Comparison of ENCODE assay signal across 26 cellular contexts in genomic region chr16:549544-550263, GRCh38. TPM values are rescaled to one million over a fixed set of nuclear protein-coding genes. Genes with fewer than 3 reads are reported as not detected.
DNase-seq lines count a peak whose midpoint lies in the region; FAIRE-seq and TF ChIP-seq lines count a peak whose summit lies in the region.
"Had no signal": no experiment of that assay in that cellular context is flagged by ENCODE, and none has a peak within 500 bp of the region (broad histone marks: within the 10 kb centered on the region; RNA-seq: fewer than 3 reads in every experiment).

No MANE protein-coding gene starts in this region.

- no peak overlapping the region for H2BK15ac ChIP-seq in mesendoderm (replicated peaks; ENCODE audit: low read depth)

- no peak overlapping the region for H3K18ac ChIP-seq in mesendoderm (ENCODE audit: low read length)

- H3K9me2 ChIP-seq in DOHH2 (replicated peaks; ENCODE audit: control insufficient read depth, low read length): no peaks in the 10 kb centered on the region

- no peaks in the 10 kb centered on the region for H3F3A ChIP-seq in DOHH2 (ENCODE audit: control insufficient read depth, insufficient read depth)

- H4K20me1 ChIP-seq in DOHH2 (ENCODE audit: control insufficient read depth, insufficient read depth, low read depth, low read length): no peaks in the 10 kb centered on the region; the same call in 1 of the 2 replicates

- TF ChIP-seq CTCF in DOHH2 (IDR thresholded peaks at IDR 0.05; ENCODE audit: low read depth, low read length, poor library complexity, severe bottlenecking) (peak; percentile 18), HFFc6 (IDR thresholded peaks at IDR 0.05) (peak; percentile 38; the same call in 1 of the 2 replicates), chondrocyte (IDR thresholded peaks at IDR 0.05) (peak; percentile 44)

- H3K27ac ChIP-seq in DOHH2 (ENCODE audit: low read depth, low read length) (no peak overlapping the region), mesendoderm (ENCODE audit: low read depth, low read length) (no peak overlapping the region)
- H3K27ac ChIP-seq: heart left ventricle, neutrophil, RWPE1 had no signal

- no peak for TF ChIP-seq POLR2A in GM12892 (IDR thresholded peaks at IDR 0.05; ENCODE audit: low read depth, low read length)

- H3K9me3 Mint-ChIP-seq in HFFc6 (no peaks in the 10 kb centered on the region), chondrocyte (ENCODE audit: low read depth) (no peaks in the 10 kb centered on the region)
- H3K9me3 Mint-ChIP-seq: activated naive CD4-positive, alpha-beta T cell treated with anti-CD3 and anti-CD28 coated beads, Interleukin-2, amount 10 ng/mL, durations not matched to agents 7 days and 5 days; activated T-cell treated with anti-CD3 and anti-CD28 coated beads, Interleukin-2, amount 50 U/mL, for 72 hours; type B pancreatic cell had no signal

- H3K4me2 ChIP-seq in DOHH2 (ENCODE audit: low read length) (no peak overlapping the region), mesendoderm (ENCODE audit: low read length) (no peak overlapping the region)

- no peak overlapping the region for H3K56ac ChIP-seq in mesendoderm (ENCODE audit: low read length)

- H3K4me3 ChIP-seq in DOHH2 (ENCODE audit: low read length) (no peak overlapping the region), mesendoderm (ENCODE audit: low read length) (no peak overlapping the region)
- H3K4me3 ChIP-seq: heart left ventricle had no signal

- H3K79me2 ChIP-seq in DOHH2 (ENCODE audit: control insufficient read depth, low read length): peaks cover 20% of the 10 kb centered on the region
- H3K79me2 ChIP-seq in mesendoderm (ENCODE audit: control insufficient read depth, insufficient read depth, low read length): no peaks in the 10 kb centered on the region

- H4K8ac ChIP-seq in mesendoderm (ENCODE audit: low read depth, low read length): no peak overlapping the region

- no peak overlapping the region for H4K5ac ChIP-seq in mesendoderm (ENCODE audit: low read length)

- no peak for FAIRE-seq in GM12892 (lab: Jason Lieb, UNC)
- FAIRE-seq: HTR-8/SVneo had no signal

- no peak overlapping the region for H3K23ac ChIP-seq in mesendoderm (ENCODE audit: low read length)

- peaks cover 25% of the 10 kb centered on the region; the same call in 1 of the 2 replicates for H3K36me3 ChIP-seq in DOHH2 (ENCODE audit: control insufficient read depth, low read length)
- no peaks in the 10 kb centered on the region for H3K36me3 ChIP-seq in mesendoderm (ENCODE audit: control insufficient read depth, insufficient read depth, low read length)

- H3K4me3 Mint-ChIP-seq in HFFc6 (no peak overlapping the region), chondrocyte (ENCODE audit: unreplicated experiment) (no peak overlapping the region)
- H3K4me3 Mint-ChIP-seq: activated naive CD4-positive, alpha-beta T cell treated with anti-CD3 and anti-CD28 coated beads, Interleukin-2, amount 10 ng/mL, durations not matched to agents 7 days and 5 days; activated T-cell treated with anti-CD3 and anti-CD28 coated beads, Interleukin-2, amount 50 U/mL, for 72 hours; type B pancreatic cell had no signal

- H2BK120ac ChIP-seq in mesendoderm (ENCODE audit: low read depth, low read length): no peak overlapping the region

- no peak for DNase-seq in HFFc6
- DNase-seq in chondrocyte (ENCODE audit: low spot score): no peak
- DNase-seq in mesendoderm: peak; percentile 49
- DNase-seq in cortex of kidney (lab: John Stamatoyannopoulos, UW): no peak
- no peak for DNase-seq in kidney glomerular epithelial cell (lab: John Stamatoyannopoulos, UW)
- no peak for DNase-seq in GM12892 (ENCODE audit: insufficient read length)
- no peak for DNase-seq in stimulated activated CD4-positive, alpha-beta T cell treated with anti-CD3 and anti-CD28 coated beads, Interleukin-4, amount 100 ng/mL, for 24 hours
- DNase-seq: activated CD4-positive, alpha-beta T cell treated with anti-CD3 and anti-CD28 coated beads for 1 hour; activated naive CD4-positive, alpha-beta T cell treated with anti-CD3 and anti-CD28 coated beads, Interleukin-2, amount 10 ng/mL, durations not matched to agents 7 days and 5 days; activated T-cell treated with anti-CD3 and anti-CD28 coated beads, Interleukin-2, amount 50 U/mL, for 72 hours; cerebellar nuclear complex; DMS79 treated with DMSO at 0.1 percent for 48 hours; effector memory CD4-positive, alpha-beta T cell; heart left ventricle; left ventricle myocardium superior; NCI-H1092 treated with DMSO at 0.1 percent for 48 hours; NCI-H2029 treated with DMSO at 0.1 percent for 48 hours; NCI-H446 treated with DMSO at 0.1 percent for 48 hours; stimulated activated CD4-positive, alpha-beta T cell treated with anti-CD3 and anti-CD28 coated beads, Interleukin-4, amount 100 ng/mL, for 4 hours had no signal

- no CpG with 5 or more reads among the region's 54 CpGs for WGBS in mesendoderm (ENCODE audit: extremely low coverage, insufficient coverage, low lambda C conversion rate)

- H3K27ac Mint-ChIP-seq in HFFc6 (no peak overlapping the region), chondrocyte (ENCODE audit: unreplicated experiment) (no peak overlapping the region)
- H3K27ac Mint-ChIP-seq: activated naive CD4-positive, alpha-beta T cell treated with anti-CD3 and anti-CD28 coated beads, Interleukin-2, amount 10 ng/mL, durations not matched to agents 7 days and 5 days; activated T-cell treated with anti-CD3 and anti-CD28 coated beads, Interleukin-2, amount 50 U/mL, for 72 hours; type B pancreatic cell had no signal

- no peak overlapping the region for H2AK5ac ChIP-seq in mesendoderm (ENCODE audit: low read length)

- H3K27me3 ChIP-seq in DOHH2 (ENCODE audit: control insufficient read depth, low read length) (no peaks in the 10 kb centered on the region), mesendoderm (ENCODE audit: insufficient read depth, low read length, poor library complexity) (no peaks in the 10 kb centered on the region)
- H3K27me3 ChIP-seq: heart left ventricle, neutrophil had no signal

- H3K4me1 ChIP-seq in DOHH2 (ENCODE audit: control insufficient read depth, low read length) (no peaks in the 10 kb centered on the region), mesendoderm (ENCODE audit: control insufficient read depth, low read depth, low read length) (no peaks in the 10 kb centered on the region)
- H3K4me1 ChIP-seq: heart left ventricle had no signal

- H3K36me3 Mint-ChIP-seq in HFFc6 (ENCODE audit: low read depth) (no peaks in the 10 kb centered on the region), chondrocyte (ENCODE audit: low read depth) (peaks cover 1% of the 10 kb centered on the region)
- H3K36me3 Mint-ChIP-seq: type B pancreatic cell had no signal

- peaks cover 2% of the 10 kb centered on the region for H3K79me1 ChIP-seq in mesendoderm (ENCODE audit: low read length)

- H3K4me1 Mint-ChIP-seq in HFFc6 (ENCODE audit: low read depth) (peaks cover 6% of the 10 kb centered on the region), chondrocyte (ENCODE audit: low read depth) (peaks cover 3% of the 10 kb centered on the region)
- H3K4me1 Mint-ChIP-seq: activated naive CD4-positive, alpha-beta T cell treated with anti-CD3 and anti-CD28 coated beads, Interleukin-2, amount 10 ng/mL, durations not matched to agents 7 days and 5 days had no signal

- H3K4ac ChIP-seq in mesendoderm (ENCODE audit: low read depth, low read length): no peak overlapping the region

- no peak overlapping the region for H3K9ac ChIP-seq in mesendoderm (ENCODE audit: low read length)

- H3K9me3 ChIP-seq in DOHH2 (ENCODE audit: control insufficient read depth, insufficient read depth, low read length): no peaks in the 10 kb centered on the region
- H3K9me3 ChIP-seq: heart left ventricle, neutrophil had no signal

- no peak overlapping the region for H2BK5ac ChIP-seq in mesendoderm (ENCODE audit: low read length)

- no peaks in the 10 kb centered on the region; the same call in none of the 2 replicates for H3K27me3 Mint-ChIP-seq in HFFc6 (ENCODE audit: insufficient read depth)
- H3K27me3 Mint-ChIP-seq in chondrocyte (ENCODE audit: low read depth): no peaks in the 10 kb centered on the region
- H3K27me3 Mint-ChIP-seq: activated naive CD4-positive, alpha-beta T cell treated with anti-CD3 and anti-CD28 coated beads, Interleukin-2, amount 10 ng/mL, durations not matched to agents 7 days and 5 days; type B pancreatic cell had no signal

RNA-seq across cellular contexts. Expression of gene PRR35, which starts 10.5 kb away (rescaled TPM):
- not detected for total RNA-seq in HFFc6 (2021; fragmentation: NEBNext Ultra II Directional; extraction: Animal tissue kit (Norgen Biotek cat#: 25700))
- not detected in 3 replicates for total RNA-seq in chondrocyte
- 0.04 TPM for polyA plus RNA-seq in mesendoderm (2013, experiment 1 of 2)
- polyA plus RNA-seq in mesendoderm (2013, experiment 2 of 2): 0.03 TPM
- not detected for polyA plus RNA-seq in GM12892 (2012; ENCODE audit: missing spikeins)
- total RNA-seq: activated CD8-positive, alpha-beta memory T cell treated with anti-CD3 and anti-CD28 coated beads for 36 hours; heart left ventricle; left ventricle myocardium superior; pulmonary artery endothelial cell had no signal
- polyA plus RNA-seq: heart left ventricle had no signal

RNA-seq across cellular contexts. Expression of gene NHLRC4, which starts 17.1 kb away (rescaled TPM):
- under 1 TPM in 5 of 6 experiments, not detected in 1; 0.24 to 0.58 (median 0.28) TPM for total RNA-seq in HFFc6 (2021; fragmentation: NEBNext Ultra II Directional; extraction: Animal tissue kit (Norgen Biotek cat#: 25700))
- total RNA-seq in chondrocyte: not detected in 3 replicates
- polyA plus RNA-seq in mesendoderm (2013, experiment 1 of 2): 0.08 TPM
- polyA plus RNA-seq in mesendoderm (2013, experiment 2 of 2): 0.07 TPM
- polyA plus RNA-seq in GM12892 (2012; ENCODE audit: missing spikeins): 0.28 TPM

RNA-seq across cellular contexts. Expression of gene PIGQ, which starts 20.1 kb away (rescaled TPM):
- 10 to 100 TPM; 30.4 to 39.5 (median 35.4) TPM for total RNA-seq in HFFc6 (2021; fragmentation: NEBNext Ultra II Directional; extraction: Animal tissue kit (Norgen Biotek cat#: 25700))
- total RNA-seq in chondrocyte: 34.1 to 57.1 TPM (median 37.3 TPM) in 3 replicates
- 12.1 TPM for polyA plus RNA-seq in mesendoderm (2013, experiment 1 of 2)
- 12.6 TPM for polyA plus RNA-seq in mesendoderm (2013, experiment 2 of 2)
- polyA plus RNA-seq in GM12892 (2012; ENCODE audit: missing spikeins): 5.1 TPM

RNA-seq across cellular contexts. Expression of gene CAPN15, which starts 22.2 kb away (rescaled TPM):
- 10 to 100 TPM; 35.3 to 41.4 (median 40.2) TPM for total RNA-seq in HFFc6 (2021; fragmentation: NEBNext Ultra II Directional; extraction: Animal tissue kit (Norgen Biotek cat#: 25700))
- 28.8 to 32.0 TPM (median 29.7 TPM) in 3 replicates for total RNA-seq in chondrocyte
- polyA plus RNA-seq in mesendoderm (2013, experiment 1 of 2): 41.7 TPM
- polyA plus RNA-seq in mesendoderm (2013, experiment 2 of 2): 42.1 TPM
- polyA plus RNA-seq in GM12892 (2012; ENCODE audit: missing spikeins): 7.1 TPM

RNA-seq across cellular contexts. Expression of gene RAB40C, which starts 40.2 kb away (rescaled TPM):
- total RNA-seq in HFFc6 (2021; fragmentation: NEBNext Ultra II Directional; extraction: Animal tissue kit (Norgen Biotek cat#: 25700)): 10 to 100 TPM; 11.3 to 14.8 (median 12.2) TPM
- total RNA-seq in chondrocyte: 15.2 to 19.6 TPM (median 19.6 TPM) in 3 replicates
- polyA plus RNA-seq in mesendoderm (2013, experiment 1 of 2): 10.0 TPM
- polyA plus RNA-seq in mesendoderm (2013, experiment 2 of 2): 9.8 TPM
- 2.5 TPM for polyA plus RNA-seq in GM12892 (2012; ENCODE audit: missing spikeins)
